8 cellular contexts compared by ENCODE assay signal in genomic region chr15:64356443-64357040, GRCh38. TPM values are rescaled to one million over a fixed set of nuclear protein-coding genes. Genes with fewer than 3 reads are reported as not detected.
DNase-seq lines count a peak whose midpoint lies in the region; TF ChIP-seq lines count a peak whose summit lies in the region.

No MANE protein-coding gene starts in this region.

- no peak for TF ChIP-seq POLR2A in suprapubic skin (IDR thresholded peaks at IDR 0.05)

- H3K27ac ChIP-seq in CD4-positive, alpha-beta memory T cell (ENCODE audit: low read depth, low read length), result peak overlapping the region; percentile 67
- H3K27ac ChIP-seq in GM23248, result peak overlapping the region; percentile 82
- H3K27ac ChIP-seq in brain microvascular endothelial cell, result peak overlapping the region; percentile 13
- H3K27ac ChIP-seq in layer of hippocampus (ENCODE audit: low read depth, low read length), result peak overlapping the region; percentile 24
- H3K27ac ChIP-seq in suprapubic skin, result peak overlapping the region; percentile 83

- H3K4me1 Mint-ChIP-seq in CD4-positive, alpha-beta memory T cell, result peaks cover 11 to 25% (median 18%) of the 10 kb centered on the region in 4 donors

- peak overlapping the region; percentile 76 to 95 for H3K4me3 ChIP-seq in CD4-positive, alpha-beta memory T cell (ENCODE audit: low read length in 2 of 2)
- H3K4me3 ChIP-seq in GM23248, result peak overlapping the region; percentile 88
- peak overlapping the region; percentile 88 for H3K4me3 ChIP-seq in brain microvascular endothelial cell (ENCODE audit: low read depth, low read length)
- peak overlapping the region; percentile 87 for H3K4me3 ChIP-seq in suprapubic skin

- H3K27me3 Mint-ChIP-seq in CD4-positive, alpha-beta memory T cell, result no peaks in the 10 kb centered on the region

- in situ Hi-C loops in GM23248 (cut with MboI), result loop anchor here (10.0 kb wide), 1 partner anchor 142 kb away; no protein-coding TSS in a partner anchor
- in situ Hi-C loops in brain microvascular endothelial cell (cut with HindIII; ENCODE audit: low pct_ligation_motif_present, low sequenced_read_pairs), result no loop called here

- H3K9me3 ChIP-seq in CD4-positive, alpha-beta memory T cell (ENCODE audit: control insufficient read depth in 1 of 2, low read length in 2 of 2), result no peaks in the 10 kb centered on the region
- no peaks in the 10 kb centered on the region for H3K9me3 ChIP-seq in GM23248 (ENCODE audit: low read depth)
- no peaks in the 10 kb centered on the region for H3K9me3 ChIP-seq in suprapubic skin

- peak overlapping the region; percentile 89 to 99 (median 96) for H3K4me3 Mint-ChIP-seq in CD4-positive, alpha-beta memory T cell

- peak overlapping the region; percentile 90 for H3K4me2 ChIP-seq in GM23248 (ENCODE audit: unreplicated experiment)

- peaks cover 15% of the 10 kb centered on the region for H3F3A ChIP-seq in GM23248 (ENCODE audit: insufficient read depth)

- H3K36me3 Mint-ChIP-seq in CD4-positive, alpha-beta memory T cell, result peaks cover 0 to 16% of the 10 kb centered on the region in 2 donors

- DNase-seq in CD4-positive, alpha-beta memory T cell, result no peak
- DNase-seq in GM23248 (peak; percentile 95), NCI-H345 treated with DMSO at 0.1 percent for 48 hours (lab: John Stamatoyannopoulos, UW; ENCODE audit: unreplicated experiment) (peak; percentile 64), brain microvascular endothelial cell (peak; percentile 85), suprapubic skin (ENCODE audit: low spot score in 2 of 2) (no peak), iPS-NIHi7 (ENCODE audit: extremely low spot score) (no peak), GM19240 (ENCODE audit: insufficient read length, low spot score) (no peak)

- no peaks in the 10 kb centered on the region for H4K20me1 ChIP-seq in GM23248 (ENCODE audit: insufficient read depth)

- H2AFZ ChIP-seq in GM23248, result peak overlapping the region; percentile 96

- H3K36me3 ChIP-seq in CD4-positive, alpha-beta memory T cell (ENCODE audit: insufficient read depth, low read length), result no peaks in the 10 kb centered on the region
- H3K36me3 ChIP-seq in GM23248 (ENCODE audit: low read depth) (no peaks in the 10 kb centered on the region), brain microvascular endothelial cell (replicated peaks) (no peaks in the 10 kb centered on the region), suprapubic skin (no peaks in the 10 kb centered on the region)

- no peaks in the 10 kb centered on the region for H3K9me3 Mint-ChIP-seq in CD4-positive, alpha-beta memory T cell

- peak overlapping the region; percentile 89 for H3K9ac ChIP-seq in GM23248

- H3K27me3 ChIP-seq in CD4-positive, alpha-beta memory T cell (ENCODE audit: insufficient read depth, low read length), result no peaks in the 10 kb centered on the region
- H3K27me3 ChIP-seq in GM23248 (replicated peaks; ENCODE audit: insufficient read depth), result no peaks in the 10 kb centered on the region
- no peaks in the 10 kb centered on the region for H3K27me3 ChIP-seq in brain microvascular endothelial cell (replicated peaks)
- no peaks in the 10 kb centered on the region for H3K27me3 ChIP-seq in layer of hippocampus (ENCODE audit: control insufficient read depth, insufficient read depth, low read length)
- H3K27me3 ChIP-seq in suprapubic skin, result no peaks in the 10 kb centered on the region

- H3K9me2 ChIP-seq in GM23248 (ENCODE audit: insufficient read depth), result no peaks in the 10 kb centered on the region

- H3K4me1 ChIP-seq in CD4-positive, alpha-beta memory T cell (ENCODE audit: insufficient read depth, low read length), result peaks cover 21% of the 10 kb centered on the region
- H3K4me1 ChIP-seq in GM23248 (ENCODE audit: insufficient read depth) (peaks cover 17% of the 10 kb centered on the region), suprapubic skin (peaks cover 11% of the 10 kb centered on the region)

- CTCF ChIA-PET in CD4-positive, alpha-beta memory T cell (lab: Charles Lee; ENCODE audit: partially characterized antibody), result interaction anchor here (0.6 to 1.0 kb wide), 3 partner anchors 194 to 673 kb away, joined by 3 to 5 read pairs (median 3); partner anchors contain the start of gene PPIB

- TF ChIP-seq EP300 in suprapubic skin (IDR thresholded peaks at IDR 0.05), result no peak

- WGBS in GM23248 (ENCODE audit: low coverage in 1 of 2, low lambda C conversion rate in 2 of 2, missing lambda C conversion rate in 2 of 2), 2 experiments, result 2 to 3% methylated on average over 13 of the region's 13 CpGs
- 15% methylated on average over 13 of the region's 13 CpGs for WGBS in suprapubic skin

- POLR2A ChIA-PET in CD4-positive, alpha-beta memory T cell (lab: Charles Lee; ENCODE audit: partially characterized antibody), result interaction anchor here (0.6 to 2.5 kb wide), 6 partner anchors 19 to 537 kb away, joined by 3 to 28 read pairs (median 4); partner anchors contain the start of genes PPIB and TRIP4

- TF ChIP-seq CTCF in brain microvascular endothelial cell (IDR thresholded peaks at IDR 0.05; ENCODE audit: low read depth, low read length, missing control alignments) (peak; percentile 56), suprapubic skin (IDR thresholded peaks at IDR 0.05) (peak; percentile 20 to 44)

- intact Hi-C loops in CD4-positive, alpha-beta memory T cell (cut with micrococcal nuclease), result loop anchor here (1.0 to 2.0 kb wide), 6 partner anchors 22 to 347 kb away; partner anchors contain the start of genes PPIB, SNX1 and TRIP4

- H3K27ac Mint-ChIP-seq in CD4-positive, alpha-beta memory T cell, result peak overlapping the region; percentile 92 to 97 (median 94)

- H3K79me2 ChIP-seq in GM23248 (ENCODE audit: insufficient read depth), result peaks cover 44% of the 10 kb centered on the region

RNA-seq across cellular contexts. Expression of gene CSNK1G1, which starts 0.6 kb away (rescaled TPM):
- total RNA-seq in CD4-positive, alpha-beta memory T cell, result 10 to 100 TPM; 27.3 to 27.7 TPM
- 10 to 100 TPM in 1 of 2 donors, 1 to 10 TPM in 1; 6.2 to 20.9 TPM for polyA plus RNA-seq in CD4-positive, alpha-beta memory T cell
- total RNA-seq in GM23248 (2014; rRNA removed; shearing (Covaris generic)), result 14.3 and 17.1 TPM in 2 replicates
- polyA plus RNA-seq in GM23248 (2016; fragmentation: Nextera tagmentation; extraction: Ambion mirVana), result 14.8 and 17.2 TPM in 2 replicates
- total RNA-seq in suprapubic skin, result 10 to 100 TPM; 15.9 to 28.8 (median 23.9) TPM

RNA-seq across cellular contexts. Expression of gene PCLAF, which starts 24.7 kb away (rescaled TPM):
- 1 to 10 TPM in 1 of 2 experiments, under 1 TPM in 1; 0.39 to 1.5 TPM for total RNA-seq in CD4-positive, alpha-beta memory T cell
- under 1 TPM in 1 of 2 donors, not detected in 1; 0.89 TPM for polyA plus RNA-seq in CD4-positive, alpha-beta memory T cell
- total RNA-seq in GM23248 (2014; rRNA removed; shearing (Covaris generic)), result 16.0 and 21.2 TPM in 2 replicates
- 43.2 and 44.5 TPM in 2 replicates for polyA plus RNA-seq in GM23248 (2016; fragmentation: Nextera tagmentation; extraction: Ambion mirVana)
- 10 to 100 TPM in 1 of 4 donors, 1 to 10 TPM in 3; 2.5 to 13.1 (median 3.0) TPM for total RNA-seq in suprapubic skin

RNA-seq across cellular contexts. Expression of gene TRIP4, which starts 31.1 kb away (rescaled TPM):
- total RNA-seq in CD4-positive, alpha-beta memory T cell, result 10 to 100 TPM; 28.2 to 29.4 TPM
- 10 to 100 TPM; 29.5 to 37.1 TPM for polyA plus RNA-seq in CD4-positive, alpha-beta memory T cell
- 6.9 and 9.0 TPM in 2 replicates for total RNA-seq in GM23248 (2014; rRNA removed; shearing (Covaris generic))
- polyA plus RNA-seq in GM23248 (2016; fragmentation: Nextera tagmentation; extraction: Ambion mirVana), result 32.9 and 33.5 TPM in 2 replicates
- total RNA-seq in suprapubic skin, result 10 to 100 TPM in 3 of 4 donors, 1 to 10 TPM in 1; 8.3 to 22.2 (median 13.0) TPM

Comparison
In these comparisons a context has a peak if more than half of its experiments do, and no peak if none do; other contexts are left out.
1. DNase-seq: peak in GM23248 (single experiment), NCI-H345 treated with DMSO at 0.1 percent for 48 hours (single experiment) and brain microvascular endothelial cell (single experiment); none in CD4-positive, alpha-beta memory T cell (0 of 5), suprapubic skin (0 of 2), iPS-NIHi7 (single experiment) and GM19240 (single experiment).
2. H3K27ac ChIP-seq: peak in every context shown above with its lines; median percentile 83 in suprapubic skin; 82 in GM23248; 67 in CD4-positive, alpha-beta memory T cell; 24 in layer of hippocampus; 13 in brain microvascular endothelial cell.
3. Peak in every context shown above with its lines, with median percentiles within 50 percentile points of each other: H3K4me3 ChIP-seq.